Comparison of ENCODE assay signal across 12 cellular contexts in the genomic region with DNA sequence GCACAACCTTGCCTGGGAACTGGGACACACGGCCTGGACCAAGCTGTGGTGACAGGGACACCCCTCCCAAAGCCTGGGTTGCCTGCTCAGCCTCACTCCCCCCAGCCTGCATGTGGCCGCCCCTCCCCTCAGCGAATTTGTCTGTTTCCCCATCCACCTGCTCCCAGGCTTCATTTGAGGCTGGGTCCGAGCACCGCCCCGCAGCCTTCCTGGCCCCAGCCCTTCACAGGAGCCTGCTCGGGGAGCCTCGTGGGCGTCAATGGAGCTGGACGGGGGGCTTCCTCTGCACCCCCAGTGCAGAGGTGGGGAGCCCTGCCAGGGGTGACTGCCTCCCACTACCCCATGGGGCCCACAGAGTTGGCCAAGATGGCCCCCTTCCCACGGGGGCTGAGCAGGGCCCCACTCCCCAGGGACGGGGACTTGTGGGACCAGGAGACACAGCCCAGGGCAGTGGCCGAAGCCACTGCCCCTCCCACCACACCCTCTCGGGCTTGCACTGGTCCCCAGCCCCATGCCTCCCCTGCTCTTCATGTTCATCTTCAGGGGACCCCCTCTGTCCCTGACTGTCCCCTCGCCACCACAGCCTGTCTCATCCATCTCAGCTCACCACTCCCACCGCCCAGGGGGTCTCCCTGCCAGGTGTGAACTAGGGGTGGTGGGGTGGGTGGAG.
"Had no signal": no experiment of that assay in that cellular context is flagged by ENCODE, and none has a peak within 500 bp of the region (broad histone marks: within the 10 kb centered on the region; RNA-seq: fewer than 3 reads in every experiment).

No MANE protein-coding gene starts in this region.

- H3K27ac ChIP-seq: body of pancreas, ovary, transverse colon had no signal

- ATAC-seq: body of pancreas; esophagus mucosa; left lobe of liver; stimulated activated naive B cell treated with anti-CD40 and anti-IgM and Interleukin-4, amounts not matched to agents 10 μg/mL and 1 μg/mL and 100 μg/mL, for 72 hours had no signal

- H3K9me3 ChIP-seq: body of pancreas, ovary, transverse colon had no signal

- DNase-seq: activated CD4-positive, alpha-beta memory T cell treated with anti-CD3 and anti-CD28 coated beads for 36 hours; activated CD4-positive, CD25-positive, alpha-beta regulatory T cell treated with anti-CD3 and anti-CD28 coated beads, Interleukin-2, amount 50 U/mL, for 72 hours; dermis blood vessel endothelial cell; glutamatergic neuron; small intestine; stimulated activated naive B cell treated with anti-CD40 and anti-IgM and Interleukin-4, amounts not matched to agents 10 μg/mL and 1 μg/mL and 100 μg/mL, for 72 hours; T-helper 2 cell; transverse colon had no signal

- H3K27me3 ChIP-seq: body of pancreas, ovary had no signal

- H3K36me3 ChIP-seq: ovary, transverse colon had no signal

- FAIRE-seq: small intestine had no signal

- H3K4me1 ChIP-seq: transverse colon had no signal

- H3K4me3 ChIP-seq: body of pancreas, ovary, transverse colon had no signal
